In genomic region chr10:60142736-60143135, GRCh38 we compare ENCODE assay signal across 23 cellular contexts.
DNase-seq lines count a peak whose midpoint lies in the region; ATAC-seq, FAIRE-seq and TF ChIP-seq lines count a peak whose summit lies in the region.
"Had no signal": no experiment of that assay in that cellular context is flagged by ENCODE, and none has a peak within 500 bp of the region (broad histone marks: within the 10 kb centered on the region; RNA-seq: fewer than 3 reads in every experiment).

No MANE protein-coding gene starts in this region.

- peak; percentile 8 for DNase-seq in EH (ENCODE audit: low read depth)
- peak; percentile 14 for DNase-seq in M059J (ENCODE audit: low read depth)
- DNase-seq in left colon = no peak
- DNase-seq in small intestine = peak; percentile 77
- DNase-seq in H9 = no peak
- DNase-seq in activated T-cell treated with anti-CD3 and anti-CD28 coated beads, Interleukin-2, amount 50 U/mL, for 48 hours = no peak
- DNase-seq: ACHN, Calu3, DMS79 treated with DMSO at 0.1 percent for 48 hours, GM23248, NCI-H1105 treated with DMSO at 0.1 percent for 48 hours, NCI-H146, NCI-H2029 treated with DMSO at 0.1 percent for 48 hours, NCI-H526 treated with DMSO at 0.1 percent for 48 hours, Right ventricle myocardium superior, RPMI8226 had no signal

- FAIRE-seq in small intestine (lab: Jason Lieb, UNC) = no peak
- FAIRE-seq: GM18507 had no signal

- peaks cover 9% of the 10 kb centered on the region for H3K23me2 ChIP-seq in H9 (ENCODE audit: insufficient read length, low read depth, low read length, poor library complexity, severe bottlenecking)

- no peak overlapping the region for H3K14ac ChIP-seq in H9 (ENCODE audit: insufficient read depth, low read length)

- H3K79me2 ChIP-seq in H9 (ENCODE audit: insufficient read depth, low read length) = no peaks in the 10 kb centered on the region

- H2BK12ac ChIP-seq in H9 (ENCODE audit: insufficient read length, low read depth, low read length) = no peak overlapping the region

- 57 to 71% (median 57%) methylated on average over 1 of the region's 1 CpG for WGBS in small intestine, 3 donors
- no CpG with 5 or more reads among the region's 1 CpG for WGBS in H9 (ENCODE audit: extremely low coverage, insufficient read length, low lambda C conversion rate)

- no peak overlapping the region for H2BK20ac ChIP-seq in H9 (ENCODE audit: low read depth, low read length, poor library complexity, severe bottlenecking)

- H4K8ac ChIP-seq in H9 (replicated peaks; ENCODE audit: insufficient read length, low read depth, low read length) = no peak overlapping the region

- H3K18ac ChIP-seq in H9 (ENCODE audit: insufficient read length, low read depth, low read length) = no peak overlapping the region

- peaks cover 9 to 23% of the 10 kb centered on the region in 2 experiments for H3K4me1 Mint-ChIP-seq in H9

- H3K36me3 Mint-ChIP-seq in H9 (ENCODE audit: insufficient read depth in 1 of 3, low read depth in 3 of 3) = no peaks in the 10 kb centered on the region

- H3K4me1 ChIP-seq in small intestine (ENCODE audit: control insufficient read depth in 2 of 2, insufficient read depth in 1 of 2, low read depth in 1 of 2, low read length in 1 of 2) (peaks cover 2 to 4% of the 10 kb centered on the region in 2 donors), H9 (ENCODE audit: insufficient read depth, low read length) (peaks cover 6% of the 10 kb centered on the region; the same call in 1 of the 2 replicates)

- H3K4ac ChIP-seq in H9 (ENCODE audit: low read depth, low read length) = no peak overlapping the region

- no peaks in the 10 kb centered on the region for H4K20me1 ChIP-seq in H9 (ENCODE audit: control insufficient read depth, insufficient read depth, insufficient read length)

- no peak overlapping the region for H3K4me3 ChIP-seq in small intestine (ENCODE audit: low read depth in 1 of 2, low read length in 2 of 2)
- H3K4me3 ChIP-seq: GM23248, HAP-1, SK-N-MC had no signal

- H3K36me3 ChIP-seq in small intestine (ENCODE audit: control insufficient read depth in 2 of 2, insufficient read depth in 2 of 2, low read length in 2 of 2) = no peaks in the 10 kb centered on the region
- H3K36me3 ChIP-seq: HAP-1 had no signal

- no peaks in the 10 kb centered on the region for H3K27me3 ChIP-seq in small intestine (ENCODE audit: control insufficient read depth in 2 of 2, insufficient read depth in 2 of 2, low read length in 2 of 2)
- no peaks in the 10 kb centered on the region for H3K27me3 ChIP-seq in H9 (ENCODE audit: insufficient read depth, low read length)

- H2AFZ ChIP-seq in H9 (ENCODE audit: low read length) = no peak overlapping the region
- H2AFZ ChIP-seq: GM23248 had no signal

- no peaks in the 10 kb centered on the region for H3K79me1 ChIP-seq in H9 (ENCODE audit: insufficient read depth, low read depth, low read length, poor library complexity, severe bottlenecking)

- no peak overlapping the region for H2AK5ac ChIP-seq in H9 (ENCODE audit: insufficient read length, low read length)

- H4K5ac ChIP-seq in H9 (ENCODE audit: insufficient read length, low read depth, low read length) = no peak overlapping the region

- H2BK5ac ChIP-seq in H9 (ENCODE audit: insufficient read length, low read length) = no peak overlapping the region

- intact Hi-C loops in left colon (cut with DNase I, micrococcal nuclease) = no loop called here

- no peak for TF ChIP-seq CTCF in H9 (conservative IDR thresholded peaks at IDR 0.05)

- no peak overlapping the region for H3K56ac ChIP-seq in H9 (ENCODE audit: insufficient read length, low read depth, low read length)

- no peak overlapping the region for H3K9ac ChIP-seq in H9 (ENCODE audit: extremely low read depth, insufficient read length, low read length)
- H3K9ac ChIP-seq: GM23248 had no signal

- no peak overlapping the region for H3K27ac Mint-ChIP-seq in H9

- ATAC-seq in left colon (peak; percentile 64), HG03039 (IDR thresholded peaks at IDR 0.05; ENCODE audit: unreplicated experiment) (no peak), GM18519 (IDR thresholded peaks at IDR 0.05; ENCODE audit: low FRiP score, unreplicated experiment) (no peak)

- no peak overlapping the region for H2BK15ac ChIP-seq in H9 (ENCODE audit: low read depth, low read length)

- no peaks in the 10 kb centered on the region for H3K9me3 Mint-ChIP-seq in H9

- no peak overlapping the region for H3K4me3 Mint-ChIP-seq in H9
- H3K4me3 Mint-ChIP-seq: IgD-negative memory B cell had no signal

- H4K91ac ChIP-seq in H9 (ENCODE audit: insufficient read length, low read depth, low read length) = no peak overlapping the region

- no peaks in the 10 kb centered on the region for H3K27me3 Mint-ChIP-seq in H9 (ENCODE audit: low read depth)
- H3K27me3 Mint-ChIP-seq: IgD-negative memory B cell had no signal

- H3K23ac ChIP-seq in H9 (ENCODE audit: insufficient read length, low read depth, low read length) = no peak overlapping the region

- no peak overlapping the region for H3T11ph ChIP-seq in H9 (ENCODE audit: low read length)

- no peaks in the 10 kb centered on the region for H3K9me3 ChIP-seq in small intestine (ENCODE audit: control insufficient read depth, low read depth)
- H3K9me3 ChIP-seq in H9 (ENCODE audit: control insufficient read depth, low read depth, low read length) = no peaks in the 10 kb centered on the region
- H3K9me3 ChIP-seq: HAP-1 had no signal

- H3K4me2 ChIP-seq in H9 (ENCODE audit: insufficient read depth, insufficient read length, low read length) = no peak overlapping the region

- no peak overlapping the region for H2BK120ac ChIP-seq in H9 (ENCODE audit: low read depth, low read length, poor library complexity, severe bottlenecking)

- H3K27ac ChIP-seq in small intestine (ENCODE audit: low read depth in 1 of 2, low read length in 1 of 2) = no peak overlapping the region
- no peak overlapping the region for H3K27ac ChIP-seq in H9 (ENCODE audit: insufficient read length, low read depth, low read length)
- H3K27ac ChIP-seq: GM23248, HL-60, SK-N-MC had no signal

Comparison
In these comparisons a context has a peak if more than half of its experiments do, and no peak if none do; other contexts are left out.
1. DNase-seq: peak in EH (single experiment), M059J (single experiment) and small intestine (single experiment); none in left colon (0 of 2), H9 (single experiment) and activated T-cell treated with anti-CD3 and anti-CD28 coated beads, Interleukin-2, amount 50 U/mL, for 48 hours (0 of 2).